9 cellular contexts compared by ENCODE assay signal in the genomic region with DNA sequence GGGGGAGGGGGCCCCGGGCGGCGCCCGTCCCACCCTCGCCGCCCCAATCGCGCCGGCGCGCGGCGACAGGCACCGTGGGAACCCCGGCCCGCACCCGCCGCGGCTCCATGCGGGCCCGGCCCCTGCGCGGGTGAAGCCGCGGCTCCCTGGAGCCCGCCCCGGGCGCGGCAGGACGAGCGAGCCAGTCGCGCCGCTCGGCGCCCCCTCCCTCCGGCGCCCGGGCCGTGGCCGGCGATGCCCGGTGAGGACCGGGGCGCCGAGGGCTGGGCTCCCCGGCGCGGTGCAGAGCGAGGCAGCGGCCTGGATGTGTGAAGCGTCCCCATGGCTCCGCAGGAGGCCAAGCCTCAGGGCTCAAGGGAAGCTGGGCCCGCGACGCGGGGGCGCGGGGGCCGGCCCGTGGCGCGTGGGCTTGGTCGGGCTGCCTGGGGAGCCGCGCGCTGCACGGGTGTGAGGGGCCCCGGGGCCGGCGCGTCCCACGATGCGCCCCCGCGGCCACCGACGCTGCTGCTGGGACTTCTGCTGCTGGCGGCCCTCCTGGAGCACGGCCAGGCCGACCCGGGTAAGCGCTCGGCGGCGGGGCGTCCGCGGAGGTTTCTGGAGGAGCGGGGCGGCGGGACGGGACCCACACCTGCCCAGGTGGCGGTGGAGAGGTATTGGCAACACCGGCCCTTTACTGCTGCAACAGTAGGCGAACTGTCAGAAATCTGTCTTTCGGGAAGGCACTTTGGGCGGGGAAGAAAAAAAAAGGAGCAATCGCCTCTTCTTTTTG. TPM values are rescaled to one million over a fixed set of nuclear protein-coding genes. Genes with fewer than 3 reads are reported as not detected.
A peak's percentile ranks its signal among the peaks of the same experiment; 100 is the strongest.
DNase-seq lines count a peak whose midpoint lies in the region; ATAC-seq, FAIRE-seq and TF ChIP-seq lines count a peak whose summit lies in the region.
"Had no signal": no experiment of that assay in that cellular context is flagged by ENCODE, and none has a peak within 500 bp of the region (broad histone marks: within the 10 kb centered on the region; RNA-seq: fewer than 3 reads in every experiment).

No MANE protein-coding gene starts in this region.

- no peak overlapping the region for H3K4me3 Mint-ChIP-seq in activated naive CD8-positive, alpha-beta T cell treated with anti-CD3 and anti-CD28 coated beads, Interleukin-2, amount 10 ng/mL, durations not matched to agents 7 days and 5 days

- no peak for TF ChIP-seq POLR2A in H54 (IDR thresholded peaks at IDR 0.05; ENCODE audit: low read depth, low read length)
- no peak for TF ChIP-seq POLR2A in upper lobe of left lung (IDR thresholded peaks at IDR 0.05)

- peak; percentile 30 for DNase-seq in AG10803 (ENCODE audit: low read depth)
- DNase-seq in H54 (ENCODE audit: insufficient read length, low spot score): peak; percentile 28
- peak; percentile 33 for DNase-seq in activated naive CD8-positive, alpha-beta T cell treated with anti-CD3 and anti-CD28 coated beads, Interleukin-2, amount 10 ng/mL, durations not matched to agents 7 days and 5 days
- DNase-seq in keratinocyte (ENCODE audit: low read depth, low spot score): no peak
- DNase-seq in upper lobe of left lung: peak in 1 of 2 donors; percentile 85

- no peak overlapping the region for H2AFZ ChIP-seq in keratinocyte (ENCODE audit: control insufficient read depth, low read length)

- dilution Hi-C loops in keratinocyte (cut with MboI; ENCODE audit: extremely low pct_ligation_motif_present, low sequenced_read_pairs): no loop called here

- H3K79me2 ChIP-seq in keratinocyte (ENCODE audit: control insufficient read depth, insufficient read depth, low read length): peaks cover 8% of the 10 kb centered on the region

- H3K4me2 ChIP-seq in keratinocyte (ENCODE audit: control insufficient read depth, extremely low read depth, insufficient read depth, low read depth, low read length): peak overlapping the region; percentile 82

- H3K9me3 Mint-ChIP-seq in activated naive CD8-positive, alpha-beta T cell treated with anti-CD3 and anti-CD28 coated beads, Interleukin-2, amount 10 ng/mL, durations not matched to agents 7 days and 5 days: no peaks in the 10 kb centered on the region

- H3K27me3 ChIP-seq in keratinocyte (ENCODE audit: control insufficient read depth, extremely low read depth, insufficient read depth, low read length): peaks cover 12% of the 10 kb centered on the region
- peaks cover 0 to 19% (median 9%) of the 10 kb centered on the region in 4 donors for H3K27me3 ChIP-seq in upper lobe of left lung

- H3K9me3 ChIP-seq in keratinocyte (ENCODE audit: control insufficient read depth, low read depth, low read length) (no peaks in the 10 kb centered on the region), upper lobe of left lung (no peaks in the 10 kb centered on the region)

- H3K4me1 ChIP-seq in keratinocyte (ENCODE audit: control insufficient read depth, extremely low read depth, insufficient read depth, low read length) (peaks cover 24% of the 10 kb centered on the region), upper lobe of left lung (peaks cover 10 to 19% (median 11%) of the 10 kb centered on the region in 4 donors)

- peak; percentile 33 for ATAC-seq in activated naive CD8-positive, alpha-beta T cell treated with anti-CD3 and anti-CD28 coated beads, Interleukin-2, amount 10 ng/mL, durations not matched to agents 7 days and 5 days (ENCODE audit: low read depth)
- peak in 1 of 2 donors; percentile 33 for ATAC-seq in upper lobe of left lung (ENCODE audit: low FRiP score in 2 of 2)
- no peak for ATAC-seq in HG03565 (IDR thresholded peaks at IDR 0.05; ENCODE audit: unreplicated experiment)
- ATAC-seq in HG02840 (IDR thresholded peaks at IDR 0.05; ENCODE audit: low FRiP score, unreplicated experiment): no peak
- ATAC-seq in HG03460 (IDR thresholded peaks at IDR 0.05; ENCODE audit: unreplicated experiment): no peak

- H3K36me3 ChIP-seq in keratinocyte (ENCODE audit: control insufficient read depth in 2 of 2, extremely low read depth in 1 of 2, insufficient read depth in 2 of 2, low read length in 2 of 2) (no peaks in the 10 kb centered on the region), upper lobe of left lung (no peaks in the 10 kb centered on the region)

- H3K9me1 ChIP-seq in keratinocyte (ENCODE audit: control insufficient read depth, extremely low read depth, insufficient read depth, low read length): no peaks in the 10 kb centered on the region

- H3K36me3 Mint-ChIP-seq in activated naive CD8-positive, alpha-beta T cell treated with anti-CD3 and anti-CD28 coated beads, Interleukin-2, amount 10 ng/mL, durations not matched to agents 7 days and 5 days: no peaks in the 10 kb centered on the region
- H3K36me3 Mint-ChIP-seq: activated naive CD8-positive, alpha-beta T cell had no signal

- no peaks in the 10 kb centered on the region for H3K4me1 Mint-ChIP-seq in activated naive CD8-positive, alpha-beta T cell treated with anti-CD3 and anti-CD28 coated beads, Interleukin-2, amount 10 ng/mL, durations not matched to agents 7 days and 5 days

- no peak for TF ChIP-seq CTCF in AG10803 (conservative IDR thresholded peaks at IDR 0.05; ENCODE audit: low read length)
- no peak for TF ChIP-seq CTCF in keratinocyte (optimal IDR thresholded peaks at IDR 0.05 in 1 of 3, IDR thresholded peaks at IDR 0.05 in 1 of 3, conservative IDR thresholded peaks at IDR 0.05 in 1 of 3; ENCODE audit: extremely low read depth in 1 of 3, insufficient read depth in 2 of 3, low read length in 3 of 3)
- no peak for TF ChIP-seq CTCF in upper lobe of left lung (IDR thresholded peaks at IDR 0.05)

- peaks cover 47% of the 10 kb centered on the region for H3K27me3 Mint-ChIP-seq in activated naive CD8-positive, alpha-beta T cell treated with anti-CD3 and anti-CD28 coated beads, Interleukin-2, amount 10 ng/mL, durations not matched to agents 7 days and 5 days

- TF ChIP-seq EP300 in upper lobe of left lung (IDR thresholded peaks at IDR 0.05): no peak

- peak overlapping the region; percentile 72 for H3K4me3 ChIP-seq in AG10803 (ENCODE audit: low read length)
- H3K4me3 ChIP-seq in keratinocyte (ENCODE audit: control insufficient read depth in 2 of 3, extremely low read depth in 1 of 3, insufficient read depth in 2 of 3, low read depth in 1 of 3, low read length in 3 of 3): peak overlapping the region; percentile 40 to 67 (median 56)
- H3K4me3 ChIP-seq in upper lobe of left lung: peak overlapping the region in 3 of 4 donors; percentile 45 to 51 (median 47)

- POLR2A ChIA-PET in activated naive CD8-positive, alpha-beta T cell treated with anti-CD3 and anti-CD28 coated beads, Interleukin-2, amount 10 ng/mL, durations not matched to agents 7 days and 5 days (lab: Charles Lee): no interaction called here

- no peak for FAIRE-seq in H54 (lab: Jason Lieb, UNC)
- no peak for FAIRE-seq in keratinocyte (lab: Jason Lieb, UNC)

- whole genome bisulfite sequencing in upper lobe of left lung, 2 donors: 2 to 15% methylated on average over 8 to 19 of the region's 99 CpGs

- H3K27ac ChIP-seq in keratinocyte (ENCODE audit: control insufficient read depth, insufficient read depth, low read length) (no peak overlapping the region), upper lobe of left lung (no peak overlapping the region)

- H4K20me1 ChIP-seq in keratinocyte (ENCODE audit: control insufficient read depth, extremely low read depth, insufficient read depth, low read length): no peaks in the 10 kb centered on the region

- H3K9ac ChIP-seq in keratinocyte (ENCODE audit: control insufficient read depth, extremely low read depth, insufficient read depth, low read length): peak overlapping the region; percentile 46

- H3K27ac Mint-ChIP-seq in activated naive CD8-positive, alpha-beta T cell treated with anti-CD3 and anti-CD28 coated beads, Interleukin-2, amount 10 ng/mL, durations not matched to agents 7 days and 5 days: no peak overlapping the region
- H3K27ac Mint-ChIP-seq: activated naive CD8-positive, alpha-beta T cell had no signal

RNA-seq across cellular contexts. Expression of a gene that starts 0.6 kb away (rescaled TPM):
- total RNA-seq in activated naive CD8-positive, alpha-beta T cell treated with anti-CD3 and anti-CD28 coated beads, Interleukin-2, amount 10 ng/mL, durations not matched to agents 7 days and 5 days: not detected
- 2.8 to 5.1 TPM (median 3.0 TPM) in 3 replicates for polyA plus RNA-seq in keratinocyte
- polyA plus RNA-seq in keratinocyte (2011; ENCODE audit: low read depth): 0.20 TPM
- 1.6 and 1.9 TPM in 2 replicates for polyA plus RNA-seq in keratinocyte (2011; cell fraction: cytosol; rRNA removed)
- 9.3 and 10.0 TPM in 2 replicates for polyA plus RNA-seq in keratinocyte (2011; cell fraction: nucleus; rRNA removed)
- 0.42 and 5.5 TPM in 2 replicates for polyA plus RNA-seq in keratinocyte (2012; ENCODE audit: low replicate concordance)
- polyA minus RNA-seq in keratinocyte: 7.1 to 23.7 TPM (median 7.6 TPM) in 3 replicates
- polyA minus RNA-seq in keratinocyte (2011; cell fraction: cytosol; rRNA and poly(A)+ RNA removed): 4.2 TPM
- polyA minus RNA-seq in keratinocyte (2011; cell fraction: nucleus; rRNA and poly(A)+ RNA removed): 14.8 and 27.1 TPM in 2 replicates
- total RNA-seq in upper lobe of left lung: under 1 TPM in 3 of 6 donors, not detected in 3; 0.09 to 0.44 (median 0.27) TPM
